12 cellular contexts compared by ENCODE assay signal in genomic region chr16:17313085-17313611, GRCh38.
A peak's percentile ranks its signal among the peaks of the same experiment; 100 is the strongest.
DNase-seq lines count a peak whose midpoint lies in the region; TF ChIP-seq lines count a peak whose summit lies in the region.
"Had no signal": no experiment of that assay in that cellular context is flagged by ENCODE, and none has a peak within 500 bp of the region (broad histone marks: within the 10 kb centered on the region; RNA-seq: fewer than 3 reads in every experiment).

No MANE protein-coding gene starts in this region.

- WGBS in mesendoderm (ENCODE audit: extremely low coverage, insufficient coverage, low lambda C conversion rate): no CpG with 5 or more reads among the region's 4 CpGs
- 4 to 6% methylated on average over 3 to 4 of the region's 4 CpGs for WGBS in tibial nerve, 2 donors

- peak overlapping the region; percentile 30 for H3K27ac Mint-ChIP-seq in dendritic cell treated with granulocyte-macrophage colony-stimulating factor and Interleukin-4, amounts not matched to agents 40 ng/mL and 50 ng/mL, for 4 days
- H3K27ac Mint-ChIP-seq in glutamatergic neuron (ENCODE audit: unreplicated experiment): no peak overlapping the region

- H3K4ac ChIP-seq in mesendoderm (ENCODE audit: low read depth, low read length): no peak overlapping the region

- peaks cover 3% of the 10 kb centered on the region for H3K79me1 ChIP-seq in mesendoderm (ENCODE audit: low read length)

- no peak for TF ChIP-seq CTCF in tibial nerve (IDR thresholded peaks at IDR 0.05)
- no peak for TF ChIP-seq CTCF in glutamatergic neuron (IDR thresholded peaks at IDR 0.05; ENCODE audit: partially characterized antibody, unreplicated experiment)

- H3K9me3 Mint-ChIP-seq in dendritic cell treated with granulocyte-macrophage colony-stimulating factor and Interleukin-4, amounts not matched to agents 40 ng/mL and 50 ng/mL, for 4 days: no peaks in the 10 kb centered on the region
- peaks cover 2% of the 10 kb centered on the region for H3K9me3 Mint-ChIP-seq in glutamatergic neuron (ENCODE audit: unreplicated experiment)

- peak overlapping the region; percentile 35 for H3K23ac ChIP-seq in mesendoderm (ENCODE audit: low read length)

- peak in 1 of 2 donors; percentile 73 for TF ChIP-seq EP300 in tibial nerve (IDR thresholded peaks at IDR 0.05)

- H3K4me3 Mint-ChIP-seq in dendritic cell treated with granulocyte-macrophage colony-stimulating factor and Interleukin-4, amounts not matched to agents 40 ng/mL and 50 ng/mL, for 4 days: no peak overlapping the region
- no peak overlapping the region for H3K4me3 Mint-ChIP-seq in glutamatergic neuron (ENCODE audit: unreplicated experiment)

- no peaks in the 10 kb centered on the region for H3K27me3 Mint-ChIP-seq in dendritic cell treated with granulocyte-macrophage colony-stimulating factor and Interleukin-4, amounts not matched to agents 40 ng/mL and 50 ng/mL, for 4 days
- H3K27me3 Mint-ChIP-seq in glutamatergic neuron (ENCODE audit: unreplicated experiment): peaks cover 4% of the 10 kb centered on the region

- H3K36me3 ChIP-seq in mesendoderm (ENCODE audit: control insufficient read depth, insufficient read depth, low read length) (no peaks in the 10 kb centered on the region), tibial nerve (no peaks in the 10 kb centered on the region)

- H4K8ac ChIP-seq in mesendoderm (ENCODE audit: low read depth, low read length): no peak overlapping the region

- H3K4me1 ChIP-seq in mesendoderm (ENCODE audit: control insufficient read depth, low read depth, low read length) (no peaks in the 10 kb centered on the region), tibial nerve (peaks cover 0 to 32% (median 20%) of the 10 kb centered on the region in 4 donors)

- no peak overlapping the region for H3K9ac ChIP-seq in mesendoderm (ENCODE audit: low read length)

- H3K4me2 ChIP-seq in mesendoderm (ENCODE audit: low read length): no peak overlapping the region

- H3K79me2 ChIP-seq in mesendoderm (ENCODE audit: control insufficient read depth, insufficient read depth, low read length): no peaks in the 10 kb centered on the region

- H3K27ac ChIP-seq in mesendoderm (ENCODE audit: low read depth, low read length) (no peak overlapping the region), tibial nerve (peak overlapping the region; percentile 53 to 89 (median 71))
- H3K27ac ChIP-seq: 22Rv1 had no signal

- DNase-seq in DMS 273 (lab: John Stamatoyannopoulos, UW; ENCODE audit: unreplicated experiment) (peak; percentile 45), DMS 273 treated with DMSO at 0.1 percent for 48 hours (lab: John Stamatoyannopoulos, UW) (no peak), mesendoderm (no peak), tibial nerve (ENCODE audit: low spot score in 2 of 2) (peak; percentile 26 to 33), T-helper 1 cell (no peak), glutamatergic neuron (no peak)
- no peak for DNase-seq in stimulated activated CD4-positive, alpha-beta T cell treated with anti-CD3 and anti-CD28 coated beads, Interleukin-2, amount 100 ng/mL, for 48 hours
- DNase-seq: activated CD4-positive, alpha-beta T cell treated with anti-CD3 and anti-CD28 coated beads for 1 hour; cortex of kidney; NCI-H524 had no signal

- no peaks in the 10 kb centered on the region for H3K27me3 ChIP-seq in mesendoderm (ENCODE audit: insufficient read depth, low read length, poor library complexity)
- H3K27me3 ChIP-seq in tibial nerve: no peaks in the 10 kb centered on the region

- peaks cover 61% of the 10 kb centered on the region for H3K4me1 Mint-ChIP-seq in dendritic cell treated with granulocyte-macrophage colony-stimulating factor and Interleukin-4, amounts not matched to agents 40 ng/mL and 50 ng/mL, for 4 days (ENCODE audit: low read depth)
- peaks cover 4% of the 10 kb centered on the region for H3K4me1 Mint-ChIP-seq in glutamatergic neuron (ENCODE audit: low read depth, unreplicated experiment)

- no peak overlapping the region for H2BK120ac ChIP-seq in mesendoderm (ENCODE audit: low read depth, low read length)

- no peak overlapping the region for H4K5ac ChIP-seq in mesendoderm (ENCODE audit: low read length)

- H3K36me3 Mint-ChIP-seq in dendritic cell treated with granulocyte-macrophage colony-stimulating factor and Interleukin-4, amounts not matched to agents 40 ng/mL and 50 ng/mL, for 4 days (ENCODE audit: low read depth): no peaks in the 10 kb centered on the region
- H3K36me3 Mint-ChIP-seq in glutamatergic neuron (ENCODE audit: unreplicated experiment): no peaks in the 10 kb centered on the region

- no peak overlapping the region for H2BK5ac ChIP-seq in mesendoderm (ENCODE audit: low read length)

- H3K9me3 ChIP-seq in tibial nerve: no peaks in the 10 kb centered on the region

- H3K4me3 ChIP-seq in mesendoderm (ENCODE audit: low read length) (no peak overlapping the region), tibial nerve (no peak overlapping the region)

- H3K18ac ChIP-seq in mesendoderm (ENCODE audit: low read length): no peak overlapping the region

- no peak overlapping the region for H2BK15ac ChIP-seq in mesendoderm (replicated peaks; ENCODE audit: low read depth)

- H3K56ac ChIP-seq in mesendoderm (ENCODE audit: low read length): no peak overlapping the region

- H2AK5ac ChIP-seq in mesendoderm (ENCODE audit: low read length): no peak overlapping the region

- TF ChIP-seq POLR2A in tibial nerve (IDR thresholded peaks at IDR 0.05): no peak

- intact Hi-C loops in dendritic cell treated with granulocyte-macrophage colony-stimulating factor and Interleukin-4, amounts not matched to agents 40 ng/mL and 50 ng/mL, for 4 days (cut with micrococcal nuclease): no loop called here

Comparison
In these comparisons a context has a peak if more than half of its experiments do, and no peak if none do; other contexts are left out.
1. DNase-seq: peak in DMS 273 (single experiment) and tibial nerve (2 of 2); none in DMS 273 treated with DMSO at 0.1 percent for 48 hours (single experiment), mesendoderm (single experiment), stimulated activated CD4-positive, alpha-beta T cell treated with anti-CD3 and anti-CD28 coated beads, Interleukin-2, amount 100 ng/mL, for 48 hours (0 of 2), T-helper 1 cell (0 of 5) and glutamatergic neuron (single experiment).